27 cellular contexts compared by ENCODE assay signal in genomic region chrX:254630-255215, GRCh38. TPM values are rescaled to one million over a fixed set of nuclear protein-coding genes. Genes with fewer than 3 reads are reported as not detected.
DNase-seq lines count a peak whose midpoint lies in the region; TF ChIP-seq lines count a peak whose summit lies in the region.
"Had no signal": no experiment of that assay in that cellular context is flagged by ENCODE, and none has a peak within 500 bp of the region (broad histone marks: within the 10 kb centered on the region; RNA-seq: fewer than 3 reads in every experiment).

No MANE protein-coding gene starts in this region.

- no peak overlapping the region for H3K4me2 ChIP-seq in neuronal stem cell (ENCODE audit: insufficient read depth, low read length, poor library complexity, severe bottlenecking)
- H3K4me2 ChIP-seq: SK-N-SH had no signal

- peak overlapping the region; percentile 85 for H3K23ac ChIP-seq in neuronal stem cell (ENCODE audit: low read depth, low read length, poor library complexity)

- WGBS in neuronal stem cell (ENCODE audit: extremely low coverage in 2 of 2, insufficient read length in 2 of 2, insufficient replicate concordance in 1 of 2), 2 donors = no CpG with 5 or more reads among the region's 27 CpGs

- no peaks in the 10 kb centered on the region for H3K36me3 ChIP-seq in neuronal stem cell (replicated peaks in 1 of 2; ENCODE audit: control insufficient read depth in 2 of 2, insufficient read depth in 2 of 2, low read length in 2 of 2)
- H3K36me3 ChIP-seq: BE2C, esophagus squamous epithelium had no signal

- H3K4me1 Mint-ChIP-seq in activated naive CD4-positive, alpha-beta T cell treated with anti-CD3 and anti-CD28 coated beads, Interleukin-2, amount 50 U/mL, for 24 hours = peaks cover 14% of the 10 kb centered on the region

- no peaks in the 10 kb centered on the region for H3K27me3 ChIP-seq in neuronal stem cell (ENCODE audit: control insufficient read depth in 3 of 3, insufficient read depth in 3 of 3, low read depth in 1 of 3, low read length in 3 of 3)
- H3K27me3 ChIP-seq: BE2C, foreskin keratinocyte had no signal

- peak overlapping the region; percentile 47 for H3K27ac Mint-ChIP-seq in activated naive CD4-positive, alpha-beta T cell treated with anti-CD3 and anti-CD28 coated beads, Interleukin-2, amount 50 U/mL, for 24 hours
- H3K27ac Mint-ChIP-seq: activated CD8-positive, alpha-beta T cell treated with anti-CD3 and anti-CD28 coated beads, Interleukin-2, amount 10 ng/mL, durations not matched to agents 7 days and 5 days; dendritic cell treated with granulocyte-macrophage colony-stimulating factor and Interleukin-4, amounts not matched to agents 40 ng/mL and 50 ng/mL, for 4 days; mesothelial cell of epicardium; T-helper 1 cell treated with Interleukin-12 subunit alpha and Interleukin-12 subunit beta and Interleukin-4 antibody, amounts not matched to agents 30 μg/mL and 1 μg/mL, for 36 hours had no signal

- H4K91ac ChIP-seq in neuronal stem cell (ENCODE audit: low read depth, low read length, poor library complexity) = no peak overlapping the region

- no peak for TF ChIP-seq CTCF in coronary artery (IDR thresholded peaks at IDR 0.05)

- no peak overlapping the region for H3K9ac ChIP-seq in neuronal stem cell (ENCODE audit: low read depth, low read length, poor library complexity)
- H3K9ac ChIP-seq: SK-N-SH had no signal

- no peak overlapping the region for H2BK120ac ChIP-seq in neuronal stem cell (ENCODE audit: low read depth, low read length)

- H4K8ac ChIP-seq in neuronal stem cell (ENCODE audit: low read depth, low read length) = no peak overlapping the region

- H2BK15ac ChIP-seq in neuronal stem cell (ENCODE audit: low read length) = no peak overlapping the region

- H2BK12ac ChIP-seq in neuronal stem cell (ENCODE audit: low read length) = no peak overlapping the region

- no peak overlapping the region for H3K4ac ChIP-seq in neuronal stem cell (ENCODE audit: low read length)

- no peaks in the 10 kb centered on the region for H3K9me3 Mint-ChIP-seq in activated naive CD4-positive, alpha-beta T cell treated with anti-CD3 and anti-CD28 coated beads, Interleukin-2, amount 50 U/mL, for 24 hours

- H3K4me1 ChIP-seq in neuronal stem cell (ENCODE audit: control insufficient read depth in 2 of 2, insufficient read depth in 1 of 2, low read depth in 1 of 2, low read length in 2 of 2) = no peaks in the 10 kb centered on the region
- H3K4me1 ChIP-seq: BE2C, esophagus squamous epithelium, foreskin keratinocyte had no signal

- no peaks in the 10 kb centered on the region for H3K36me3 Mint-ChIP-seq in activated naive CD4-positive, alpha-beta T cell treated with anti-CD3 and anti-CD28 coated beads, Interleukin-2, amount 50 U/mL, for 24 hours
- H3K36me3 Mint-ChIP-seq: mesothelial cell of epicardium had no signal

- H2AK5ac ChIP-seq in neuronal stem cell (ENCODE audit: low read depth, low read length) = peak overlapping the region; percentile 70

- H3K9me3 ChIP-seq in neuronal stem cell (replicated peaks in 1 of 2; ENCODE audit: control insufficient read depth in 2 of 2, insufficient read depth in 1 of 2, low read depth in 1 of 2, low read length in 2 of 2) = peaks cover 0 to 2% of the 10 kb centered on the region in 2 donors
- H3K9me3 ChIP-seq: BE2C, esophagus squamous epithelium, SK-N-SH had no signal

- H2BK5ac ChIP-seq in neuronal stem cell (ENCODE audit: low read length) = peak overlapping the region; percentile 66

- no peaks in the 10 kb centered on the region for H3K27me3 Mint-ChIP-seq in activated naive CD4-positive, alpha-beta T cell treated with anti-CD3 and anti-CD28 coated beads, Interleukin-2, amount 50 U/mL, for 24 hours
- H3K27me3 Mint-ChIP-seq: dendritic cell treated with granulocyte-macrophage colony-stimulating factor and Interleukin-4, amounts not matched to agents 40 ng/mL and 50 ng/mL, for 4 days; naive thymus-derived CD8-positive, alpha-beta T cell had no signal

- H3K79me1 ChIP-seq in neuronal stem cell (ENCODE audit: low read depth, low read length) = no peaks in the 10 kb centered on the region

- H3K4me3 ChIP-seq in coronary artery (no peak overlapping the region), neuronal stem cell (ENCODE audit: low read length in 2 of 2) (no peak overlapping the region)
- H3K4me3 ChIP-seq: esophagus squamous epithelium had no signal

- H3K4me3 Mint-ChIP-seq in activated naive CD4-positive, alpha-beta T cell treated with anti-CD3 and anti-CD28 coated beads, Interleukin-2, amount 50 U/mL, for 24 hours = no peak overlapping the region
- H3K4me3 Mint-ChIP-seq: activated CD8-positive, alpha-beta T cell treated with anti-CD3 and anti-CD28 coated beads, Interleukin-2, amount 10 ng/mL, durations not matched to agents 7 days and 5 days; dendritic cell treated with granulocyte-macrophage colony-stimulating factor and Interleukin-4, amounts not matched to agents 40 ng/mL and 50 ng/mL, for 4 days; mesothelial cell of epicardium; T-helper 1 cell treated with Interleukin-12 subunit alpha and Interleukin-12 subunit beta and Interleukin-4 antibody, amounts not matched to agents 30 μg/mL and 1 μg/mL, for 36 hours had no signal

- peak overlapping the region; percentile 48 for H3K18ac ChIP-seq in neuronal stem cell (ENCODE audit: low read length)

- no peak for DNase-seq in activated naive CD4-positive, alpha-beta T cell (lab: John Stamatoyannopoulos, UW)
- DNase-seq in coronary artery (ENCODE audit: low spot score) = peak; percentile 8
- no peak for DNase-seq in neuronal stem cell (ENCODE audit: low spot score)
- peak; percentile 42 for DNase-seq in ureter (ENCODE audit: low spot score)
- DNase-seq in ecto neural progenitor cell (ENCODE audit: low spot score) = no peak
- DNase-seq in stimulated activated naive CD4-positive, alpha-beta T cell treated with Interleukin-2 at 50 U/mL for 16 hours (lab: John Stamatoyannopoulos, UW) = no peak
- DNase-seq: ACHN; activated CD8-positive, alpha-beta T cell treated with anti-CD3 and anti-CD28 coated beads, Interleukin-2, amount 10 ng/mL, durations not matched to agents 7 days and 5 days; activated gamma-delta T cell treated with Interleukin-2 at 50 U/mL for 16 hours; activated T-cell treated with anti-CD3 and anti-CD28 coated beads, Interleukin-2, amount 50 U/mL, for 1 hour; BE2C; central memory CD4-positive, alpha-beta T cell; DMS 273 treated with DMSO at 0.1 percent for 48 hours; esophagus squamous epithelium; foreskin keratinocyte; left ventricle myocardium superior; naive thymus-derived CD8-positive, alpha-beta T cell; NCI-H1092 treated with DMSO at 0.1 percent for 48 hours; NCI-H187; NCI-H510A treated with DMSO at 0.1 percent for 48 hours; nucleus accumbens; SK-N-SH; stimulated activated naive CD4-positive, alpha-beta T cell had no signal

- H3K27ac ChIP-seq in coronary artery = no peak overlapping the region
- no peak overlapping the region for H3K27ac ChIP-seq in neuronal stem cell (replicated peaks; ENCODE audit: low read length)
- H3K27ac ChIP-seq: esophagus squamous epithelium, foreskin keratinocyte had no signal

- H3K14ac ChIP-seq in neuronal stem cell (ENCODE audit: low read length) = peak overlapping the region; percentile 97

- H2AFZ ChIP-seq in neuronal stem cell (ENCODE audit: low read length) = no peak overlapping the region

RNA-seq across cellular contexts. Expression of gene PLCXD1, which starts 26.5 kb away (rescaled TPM):
- 32.6 TPM for polyA plus RNA-seq in neuronal stem cell (2013, experiment 1 of 2)
- 33.7 TPM for polyA plus RNA-seq in neuronal stem cell (2013, experiment 2 of 2)
- total RNA-seq in ureter = 15.1 TPM

Comparison
In these comparisons a context has a peak if more than half of its experiments do, and no peak if none do; other contexts are left out.
1. DNase-seq: peak in coronary artery (single experiment) and ureter (single experiment); none in activated naive CD4-positive, alpha-beta T cell (0 of 4), neuronal stem cell (single experiment), ecto neural progenitor cell (single experiment) and stimulated activated naive CD4-positive, alpha-beta T cell treated with Interleukin-2 at 50 U/mL for 16 hours (single experiment).